8 cellular contexts compared by ENCODE assay signal in the genomic region with DNA sequence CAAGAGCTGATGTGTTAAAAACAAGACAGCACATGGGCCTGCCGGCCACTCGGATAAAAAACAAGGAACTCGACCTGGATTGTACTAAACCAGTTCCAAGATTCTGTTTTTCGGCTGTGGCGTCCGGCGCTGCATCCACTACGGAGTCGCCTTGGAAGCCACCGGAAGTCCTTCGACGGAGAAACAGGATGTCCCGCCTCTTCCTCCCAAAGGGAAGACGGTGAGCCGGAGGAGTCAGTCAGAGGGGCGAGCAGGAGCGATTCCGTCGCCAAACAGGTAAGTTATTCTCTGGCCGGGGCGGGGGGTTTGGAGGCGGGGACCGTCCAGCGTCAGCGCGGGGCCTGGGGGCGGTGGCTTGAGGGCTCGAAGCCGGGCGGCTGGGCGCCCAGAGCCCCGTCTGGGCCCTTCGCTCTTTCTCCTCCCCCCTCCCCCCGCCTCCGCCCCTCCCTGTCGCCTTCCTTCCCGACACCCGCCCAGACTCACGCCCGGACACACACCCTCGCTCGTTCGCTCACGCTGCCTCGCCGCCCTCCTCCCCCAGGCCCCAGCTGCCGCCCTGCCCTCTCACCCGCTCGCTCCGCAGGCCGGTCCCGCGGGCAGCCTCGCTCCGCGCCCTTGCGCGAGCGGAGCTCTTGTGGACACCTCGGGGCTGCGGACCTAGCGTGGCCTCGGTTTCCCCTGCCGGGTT. TPM values are rescaled to one million over a fixed set of nuclear protein-coding genes. Genes with fewer than 3 reads are reported as not detected.
DNase-seq lines count a peak whose midpoint lies in the region; ATAC-seq and TF ChIP-seq lines count a peak whose summit lies in the region.

A gene with protein sequence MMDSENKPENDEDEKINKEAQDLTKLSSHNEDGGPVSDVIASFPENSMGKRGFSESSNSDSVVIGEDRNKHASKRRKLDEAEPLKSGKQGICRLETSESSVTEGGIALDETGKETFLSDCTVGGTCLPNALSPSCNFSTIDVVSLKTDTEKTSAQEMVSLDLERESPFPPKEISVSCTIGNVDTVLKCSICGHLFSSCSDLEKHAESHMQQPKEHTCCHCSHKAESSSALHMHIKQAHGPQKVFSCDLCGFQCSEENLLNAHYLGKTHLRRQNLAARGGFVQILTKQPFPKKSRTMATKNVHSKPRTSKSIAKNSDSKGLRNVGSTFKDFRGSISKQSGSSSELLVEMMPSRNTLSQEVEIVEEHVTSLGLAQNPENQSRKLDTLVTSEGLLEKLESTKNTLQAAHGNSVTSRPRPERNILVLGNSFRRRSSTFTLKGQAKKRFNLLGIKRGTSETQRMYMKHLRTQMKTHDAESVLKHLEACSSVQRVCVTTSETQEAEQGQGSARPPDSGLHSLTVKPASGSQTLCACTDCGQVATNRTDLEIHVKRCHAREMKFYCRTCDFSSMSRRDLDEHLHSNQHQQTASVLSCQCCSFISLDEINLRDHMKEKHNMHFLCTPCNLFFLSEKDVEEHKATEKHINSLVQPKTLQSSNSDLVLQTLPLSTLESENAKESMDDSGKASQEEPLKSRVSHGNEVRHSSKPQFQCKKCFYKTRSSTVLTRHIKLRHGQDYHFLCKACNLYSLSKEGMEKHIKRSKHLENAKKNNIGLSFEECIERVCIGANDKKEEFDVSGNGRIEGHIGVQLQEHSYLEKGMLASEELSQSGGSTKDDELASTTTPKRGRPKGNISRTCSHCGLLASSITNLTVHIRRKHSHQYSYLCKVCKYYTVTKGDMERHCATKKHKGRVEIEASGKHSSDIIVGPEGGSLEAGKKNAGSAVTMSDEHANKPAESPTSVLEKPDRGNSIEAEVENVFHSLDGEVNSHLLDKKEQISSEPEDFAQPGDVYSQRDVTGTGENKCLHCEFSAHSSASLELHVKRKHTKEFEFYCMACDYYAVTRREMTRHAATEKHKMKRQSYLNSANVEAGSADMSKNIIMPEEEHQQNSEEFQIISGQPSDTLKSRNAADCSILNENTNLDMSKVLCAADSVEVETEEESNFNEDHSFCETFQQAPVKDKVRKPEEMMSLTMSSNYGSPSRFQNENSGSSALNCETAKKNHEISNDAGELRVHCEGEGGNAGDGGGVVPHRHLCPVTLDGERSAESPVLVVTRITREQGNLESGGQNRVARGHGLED (N-terminal part only) (plus strand): TSS at position 209 of the 688 bp plus-strand sequence. CDS start 33,150 bp downstream, outside the sequence.

- intact Hi-C loops in activated B cell treated with CpG ODN at 0.5 μM for 24 hours (cut with micrococcal nuclease), result loop anchor here (1.0 to 10.0 kb wide), 7 partner anchors 102 to 1894 kb away; partner anchors contain the start of genes CNDP2, FBXO15, NETO1 and TSHZ1

- peaks cover 40% of the 10 kb centered on the region for H3K36me3 Mint-ChIP-seq in activated B cell treated with CpG ODN at 0.5 μM for 24 hours (ENCODE audit: low read depth)

- POLR2A ChIA-PET in activated B cell treated with CpG ODN at 0.5 μM for 24 hours (lab: Charles Lee), result interaction anchor here (0.6 to 3.6 kb wide), 8 partner anchors 99 to 611 kb away, joined by 3 to 17 read pairs (median 4); partner anchors contain the start of genes CNDP2 and PTGR3

- peak within 1 kb of the TSS; percentile 94 for H3K4me3 ChIP-seq in AG09309 (ENCODE audit: control insufficient read depth, low read depth, low read length)
- H3K4me3 ChIP-seq in cardiac fibroblast (replicated peaks in 1 of 2; ENCODE audit: low read depth in 2 of 2, low read length in 2 of 2), result peak within 1 kb of the TSS; percentile 90

- peak within 1 kb of the TSS; percentile 96 for H3K4me3 Mint-ChIP-seq in activated B cell treated with CpG ODN at 0.5 μM for 24 hours

- ATAC-seq in GM19025 (IDR thresholded peaks at IDR 0.05; ENCODE audit: low read depth, unreplicated experiment), result peak; percentile 73
- peak; percentile 74 for ATAC-seq in HG03280 (IDR thresholded peaks at IDR 0.05; ENCODE audit: unreplicated experiment)
- ATAC-seq in activated B cell treated with CpG ODN at 0.5 μM for 24 hours (ENCODE audit: low read depth), result peak; percentile 84

- H3K4me1 Mint-ChIP-seq in activated B cell treated with CpG ODN at 0.5 μM for 24 hours, result peaks cover 49% of the 10 kb centered on the region

- CTCF ChIA-PET in activated B cell treated with CpG ODN at 0.5 μM for 24 hours (lab: Charles Lee), result interaction anchor here (1.7 kb wide), 1 partner anchor 46 kb away, joined by 6 read pairs; no protein-coding TSS in a partner anchor

- H3K9me3 Mint-ChIP-seq in activated B cell treated with CpG ODN at 0.5 μM for 24 hours, result no peaks in the 10 kb centered on the region

- H3K27me3 Mint-ChIP-seq in activated B cell treated with CpG ODN at 0.5 μM for 24 hours, result no peaks in the 10 kb centered on the region

- DNase-seq in AG09309 (ENCODE audit: low read depth), result peak; percentile 64
- DNase-seq in NCI-H345 (lab: John Stamatoyannopoulos, UW), result peak; percentile 91
- DNase-seq in activated B cell treated with CpG ODN at 0.5 μM for 24 hours, result peak; percentile 85
- peak; percentile 93 to 95 for DNase-seq in cardiac fibroblast (ENCODE audit: low read depth in 2 of 2)
- peak; percentile 93 for DNase-seq in iris pigment epithelial cell (ENCODE audit: low read depth)
- DNase-seq in stimulated activated CD4-positive, alpha-beta T cell treated with anti-CD3 and anti-CD28 coated beads, Interleukin-12 subunit alpha, Interleukin-12 subunit beta, amount 100 ng/mL, for 48 hours (ENCODE audit: low read depth in 2 of 3, low spot score in 1 of 3), result peak; percentile 72 to 82 (median 78)

- TF ChIP-seq CTCF in AG09309 (IDR thresholded peaks at IDR 0.05; ENCODE audit: control insufficient read depth, insufficient read depth, low read depth, low read length, missing control alignments) (no peak), activated B cell treated with CpG ODN at 0.5 μM for 24 hours (IDR thresholded peaks at IDR 0.05) (no peak), cardiac fibroblast (IDR thresholded peaks at IDR 0.05; ENCODE audit: low read depth, low read length) (no peak)

- peak within 1 kb of the TSS; percentile 98 for H3K27ac Mint-ChIP-seq in activated B cell treated with CpG ODN at 0.5 μM for 24 hours

RNA-seq across cellular contexts. Expression of the gene that starts here (rescaled TPM):
- 24.0 and 26.7 TPM in 2 replicates for total RNA-seq in activated B cell treated with CpG ODN at 0.5 μM for 24 hours

Comparison
In these comparisons a context has a peak if more than half of its experiments do, and no peak if none do; other contexts are left out.
1. Peak in every context shown above with its lines: DNase-seq, ATAC-seq and H3K4me3 ChIP-seq.